8 cellular contexts compared by ENCODE assay signal in the genomic region with DNA sequence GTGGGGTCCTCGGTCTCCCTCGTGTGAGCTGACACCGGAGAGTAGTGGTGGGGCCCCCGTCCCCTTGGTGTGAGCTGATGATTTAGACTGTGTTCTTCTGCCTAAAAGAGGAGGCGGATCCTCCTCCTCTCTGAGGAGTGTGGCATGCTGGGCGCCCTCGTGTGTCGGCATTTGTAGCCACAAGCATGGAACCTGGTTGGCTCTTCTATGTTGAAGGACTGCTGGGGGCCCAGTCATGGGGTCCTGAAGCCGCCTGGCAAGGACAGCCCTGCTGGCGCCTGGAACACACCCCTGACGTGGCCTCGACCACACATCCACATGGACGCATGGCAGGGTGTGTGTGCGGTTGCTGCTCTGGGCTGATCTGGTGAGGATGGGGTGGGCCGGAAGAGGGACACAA. TPM values are rescaled to one million over a fixed set of nuclear protein-coding genes. Genes with fewer than 3 reads are reported as not detected.
A peak's percentile ranks its signal among the peaks of the same experiment; 100 is the strongest.
DNase-seq lines count a peak whose midpoint lies in the region; ATAC-seq, FAIRE-seq and TF ChIP-seq lines count a peak whose summit lies in the region.
"Had no signal": no experiment of that assay in that cellular context is flagged by ENCODE, and none has a peak within 500 bp of the region (broad histone marks: within the 10 kb centered on the region; RNA-seq: fewer than 3 reads in every experiment).

No MANE protein-coding gene starts in this region.

- in situ Hi-C loops in KBM-7 (cut with MboI; ENCODE audit: low pct_unique_long_range_greater_than_20kb, low sequenced_read_pairs): no loop called here

- H3K9me3 Mint-ChIP-seq in nephron progenitor cell: no peaks in the 10 kb centered on the region

- no peak for ATAC-seq in HG03469 (IDR thresholded peaks at IDR 0.05; ENCODE audit: unreplicated experiment)
- ATAC-seq in omental fat pad (ENCODE audit: low FRiP score): no peak

- peaks cover 56% of the 10 kb centered on the region for H3K36me3 Mint-ChIP-seq in nephron progenitor cell (ENCODE audit: low read depth)

- DNase-seq in D721Med (ENCODE audit: insufficient read length, low spot score) (no peak), KBM-7 (peak; percentile 28), cerebellar cortex (ENCODE audit: low spot score) (peak; percentile 71), nephron progenitor cell (peak; percentile 44), SHP77 treated with DMSO at 0.1 percent for 48 hours (lab: John Stamatoyannopoulos, UW) (no peak), omental fat pad (ENCODE audit: low spot score) (no peak)
- DNase-seq: mammary epithelial cell had no signal

- TF ChIP-seq CTCF in D721Med (IDR thresholded peaks at IDR 0.05; ENCODE audit: insufficient read depth, missing control alignments) (peak; percentile 17), nephron progenitor cell (IDR thresholded peaks at IDR 0.05) (no peak), omental fat pad (IDR thresholded peaks at IDR 0.05) (no peak)

- peaks cover 23% of the 10 kb centered on the region for H3K4me1 Mint-ChIP-seq in nephron progenitor cell

- peak overlapping the region; percentile 81 for H3K27ac Mint-ChIP-seq in nephron progenitor cell

- no peak overlapping the region for H3K4me3 Mint-ChIP-seq in nephron progenitor cell

- no peaks in the 10 kb centered on the region for H3K27me3 Mint-ChIP-seq in nephron progenitor cell (ENCODE audit: low read depth, poor library complexity)

- FAIRE-seq in D721Med (lab: Jason Lieb, UNC): no peak

RNA-seq across cellular contexts. Expression of a gene that starts 50.2 kb away (rescaled TPM):
- 100 to 1,000 TPM in 2 of 4 donors, 10 to 100 TPM in 2; 68.4 to 126 (median 99.2) TPM for total RNA-seq in omental fat pad

Comparison
In these comparisons a context has a peak if more than half of its experiments do, and no peak if none do; other contexts are left out.
1. DNase-seq: peak in KBM-7 (single experiment), cerebellar cortex (single experiment) and nephron progenitor cell (single experiment); none in D721Med (single experiment), SHP77 treated with DMSO at 0.1 percent for 48 hours (single experiment) and omental fat pad (single experiment).